ENCODE assay signal across 1 cellular context in genomic region chr19:44544031-44544430, GRCh38.
TF ChIP-seq lines count a peak whose summit lies in the region.

No MANE protein-coding gene starts in this region.

TF ChIP-seq in HEK293, 187 proteins besides CTCF, POLR2A, EP300 and RAD21 (continued from another document):
- peak; percentile 19; the same call in 1 of the 2 replicates for TF ChIP-seq ZNF791 (tag by site-specific recombination; IDR thresholded peaks at IDR 0.05)
